ENCODE assay signal across 1 cellular context in genomic region chr14:76961631-76962302, GRCh38.
TF ChIP-seq lines count a peak whose summit lies in the region.

No MANE protein-coding gene starts in this region.

TF ChIP-seq in HepG2, 621 proteins besides CTCF, POLR2A, EP300 and RAD21 (continued from another document and continues in another):
- no peak for TF ChIP-seq MXD1 (CRISPR knock-in tag; IDR thresholded peaks at IDR 0.05)
- TF ChIP-seq HNF1A (IDR thresholded peaks at IDR 0.05; ENCODE audit: low read depth): 0 out of 2 replicates have a peak, but pooled peaks have one; percentile 30
- peak; percentile 52; the same call in 1 of the 2 replicates for TF ChIP-seq HNF1A (CRISPR knock-in tag; IDR thresholded peaks at IDR 0.05; ENCODE audit: borderline replicate concordance)
- no peak for TF ChIP-seq ZNF382 (CRISPR knock-in tag; IDR thresholded peaks at IDR 0.05; ENCODE audit: borderline replicate concordance)
- TF ChIP-seq TCF7 (IDR thresholded peaks at IDR 0.05; ENCODE audit: low read depth): peak; percentile 42
- no peak for TF ChIP-seq HOXA7 (CRISPR knock-in tag; IDR thresholded peaks at IDR 0.05)
- TF ChIP-seq NR2F6 (IDR thresholded peaks at IDR 0.05): no peak
- peak; percentile 51; the same call in 1 of the 2 replicates for TF ChIP-seq NR2F6 (CRISPR knock-in tag; IDR thresholded peaks at IDR 0.05)
- TF ChIP-seq ETV6 (CRISPR knock-in tag; conservative IDR thresholded peaks at IDR 0.05): no peak
- TF ChIP-seq ZBTB1 (CRISPR knock-in tag; IDR thresholded peaks at IDR 0.05; ENCODE audit: borderline replicate concordance): no peak
- TF ChIP-seq MAX (IDR thresholded peaks at IDR 0.05): no peak; the same call in 1 of the 2 replicates
- TF ChIP-seq SMAD3 (CRISPR knock-in tag; IDR thresholded peaks at IDR 0.05): 0 out of 2 replicates have a peak, but pooled peaks have one; percentile 21
- no peak for TF ChIP-seq XRCC5 (optimal IDR thresholded peaks at IDR 0.05; ENCODE audit: low read length)
- TF ChIP-seq ZSCAN29 (CRISPR knock-in tag; conservative IDR thresholded peaks at IDR 0.05): peak; percentile 61; the same call in 1 of the 2 replicates
- TF ChIP-seq CBX2 (IDR thresholded peaks at IDR 0.05; ENCODE audit: low read depth, low read length): no peak
- TF ChIP-seq CBX2 (CRISPR knock-in tag; IDR thresholded peaks at IDR 0.05; ENCODE audit: low read depth): no peak
- TF ChIP-seq ZNF629 (CRISPR knock-in tag; conservative IDR thresholded peaks at IDR 0.05): no peak
- TF ChIP-seq ZNF577 (CRISPR knock-in tag; IDR thresholded peaks at IDR 0.05; ENCODE audit: borderline replicate concordance, low read depth): no peak
- peak; percentile 36; the same call in 1 of the 2 replicates for TF ChIP-seq NCOR1 (IDR thresholded peaks at IDR 0.05; ENCODE audit: borderline replicate concordance, low read length)
- TF ChIP-seq ARID5B (CRISPR knock-in tag; IDR thresholded peaks at IDR 0.05): peak; percentile 62; the same call in 1 of the 2 replicates
- TF ChIP-seq TBL1XR1 (IDR thresholded peaks at IDR 0.05; ENCODE audit: borderline replicate concordance, low read length, partially characterized antibody): no peak
- 0 out of 2 replicates have a peak, but pooled peaks have one; percentile 43 for TF ChIP-seq ZNF136 (CRISPR knock-in tag; IDR thresholded peaks at IDR 0.05; ENCODE audit: low read depth)
- no peak for TF ChIP-seq THAP9 (CRISPR knock-in tag; IDR thresholded peaks at IDR 0.05; ENCODE audit: borderline replicate concordance)
- TF ChIP-seq TAF15 (IDR thresholded peaks at IDR 0.05; ENCODE audit: low read depth, low read length, poor library complexity, severe bottlenecking): no peak
- no peak for TF ChIP-seq ZNF557 (CRISPR knock-in tag; IDR thresholded peaks at IDR 0.05)
- TF ChIP-seq MTF2 (CRISPR knock-in tag; IDR thresholded peaks at IDR 0.05; ENCODE audit: borderline replicate concordance): no peak
- peak; percentile 93 for TF ChIP-seq PHF21A (CRISPR knock-in tag; IDR thresholded peaks at IDR 0.05)
- TF ChIP-seq ZNF709 (CRISPR knock-in tag; IDR thresholded peaks at IDR 0.05): no peak
- no peak for TF ChIP-seq NCOA1 (CRISPR knock-in tag; IDR thresholded peaks at IDR 0.05)
- no peak for TF ChIP-seq ZNF431 (CRISPR knock-in tag; IDR thresholded peaks at IDR 0.05; ENCODE audit: borderline replicate concordance, low read depth)
- no peak for TF ChIP-seq ZC3H13 (CRISPR knock-in tag; IDR thresholded peaks at IDR 0.05)
- 0 out of 2 replicates have a peak, but pooled peaks have one; percentile 65 for TF ChIP-seq KMT2B (CRISPR knock-in tag; IDR thresholded peaks at IDR 0.05)
- TF ChIP-seq ARID2 (CRISPR knock-in tag; IDR thresholded peaks at IDR 0.05; ENCODE audit: borderline replicate concordance): no peak
- TF ChIP-seq CENPBD1 (CRISPR knock-in tag; IDR thresholded peaks at IDR 0.05; ENCODE audit: borderline replicate concordance, low read depth): no peak
- TF ChIP-seq ZNF850 (CRISPR knock-in tag; conservative IDR thresholded peaks at IDR 0.05): no peak
- no peak for TF ChIP-seq U2AF2 (IDR thresholded peaks at IDR 0.05; ENCODE audit: low read depth, low read length)
- TF ChIP-seq ZNF879 (CRISPR knock-in tag; IDR thresholded peaks at IDR 0.05): no peak
- TF ChIP-seq FOSL1 (CRISPR knock-in tag; IDR thresholded peaks at IDR 0.05; ENCODE audit: borderline replicate concordance): no peak
- no peak for TF ChIP-seq MEF2D (CRISPR knock-in tag; IDR thresholded peaks at IDR 0.05)
- TF ChIP-seq ZNF646 (CRISPR knock-in tag; IDR thresholded peaks at IDR 0.05): no peak
- TF ChIP-seq EEA1 (CRISPR knock-in tag; IDR thresholded peaks at IDR 0.05; ENCODE audit: borderline replicate concordance): no peak
- no peak for TF ChIP-seq FOXO4 (CRISPR knock-in tag; conservative IDR thresholded peaks at IDR 0.05)
